ENCODE assay signal across 9 cellular contexts in the genomic region with DNA sequence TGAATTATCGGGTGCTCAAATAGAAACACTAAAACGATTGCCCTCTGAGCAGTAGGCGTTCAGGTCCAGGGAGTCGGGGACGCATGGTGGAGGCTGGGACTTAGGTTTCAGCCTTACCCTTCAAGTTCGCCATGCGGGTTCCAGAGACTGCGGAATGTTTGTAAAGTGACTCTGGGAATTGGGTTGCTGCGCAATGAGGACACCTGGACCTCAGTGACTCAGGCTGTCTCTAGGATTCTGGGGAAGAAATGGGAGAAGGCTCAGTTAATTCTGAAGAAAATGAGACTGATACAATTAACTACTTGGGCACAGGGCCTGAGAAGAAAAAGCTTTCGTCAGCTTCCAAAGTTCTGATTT. TPM values are rescaled to one million over a fixed set of nuclear protein-coding genes. Genes with fewer than 3 reads are reported as not detected.
DNase-seq lines count a peak whose midpoint lies in the region; ATAC-seq, FAIRE-seq and TF ChIP-seq lines count a peak whose summit lies in the region.
"Had no signal": no experiment of that assay in that cellular context is flagged by ENCODE, and none has a peak within 500 bp of the region (broad histone marks: within the 10 kb centered on the region; RNA-seq: fewer than 3 reads in every experiment).

No MANE protein-coding gene starts in this region.

- H3K36me3 Mint-ChIP-seq in HFFc6 (ENCODE audit: low read depth): no peaks in the 10 kb centered on the region; the same call in 1 of the 2 replicates

- H3K4me3 ChIP-seq in A549: peak overlapping the region; percentile 69
- H3K4me3 ChIP-seq in bronchial epithelial cell (ENCODE audit: low read depth, low read length): peak overlapping the region; percentile 85
- H3K4me3 ChIP-seq in mesendoderm (ENCODE audit: low read length): no peak overlapping the region

- H2BK5ac ChIP-seq in mesendoderm (ENCODE audit: low read length): no peak overlapping the region

- H2AK5ac ChIP-seq in mesendoderm (ENCODE audit: low read length): no peak overlapping the region

- H2BK120ac ChIP-seq in mesendoderm (ENCODE audit: low read depth, low read length): no peak overlapping the region

- H3K9me3 ChIP-seq in A549: no peaks in the 10 kb centered on the region

- H3K18ac ChIP-seq in mesendoderm (ENCODE audit: low read length): no peak overlapping the region

- no peak for TF ChIP-seq EP300 in A549 (IDR thresholded peaks at IDR 0.05)

- no peak overlapping the region for H4K8ac ChIP-seq in mesendoderm (ENCODE audit: low read depth, low read length)

- H3K4me2 ChIP-seq in A549 (peak overlapping the region; percentile 68), mesendoderm (ENCODE audit: low read length) (peak overlapping the region; percentile 84)

- TF ChIP-seq RAD21 in A549 (conservative IDR thresholded peaks at IDR 0.05 in 1 of 2, IDR thresholded peaks at IDR 0.05 in 1 of 2): no peak

- H3K27ac Mint-ChIP-seq in HFFc6: peak overlapping the region; percentile 88

- no peak overlapping the region for H3K9ac ChIP-seq in mesendoderm (ENCODE audit: low read length)

- TF ChIP-seq CTCF in A549 (IDR thresholded peaks at IDR 0.05) (no peak), HFFc6 (IDR thresholded peaks at IDR 0.05) (no peak), bronchial epithelial cell (IDR thresholded peaks at IDR 0.05; ENCODE audit: insufficient read depth, low read length, severe bottlenecking) (no peak)

- no peak overlapping the region for H3K4ac ChIP-seq in mesendoderm (ENCODE audit: low read depth, low read length)

- H3K56ac ChIP-seq in mesendoderm (ENCODE audit: low read length): no peak overlapping the region

- peaks cover 64% of the 10 kb centered on the region for H3K4me1 Mint-ChIP-seq in HFFc6 (ENCODE audit: low read depth)

- no peaks in the 10 kb centered on the region for H3K79me1 ChIP-seq in mesendoderm (ENCODE audit: low read length)

- H3K36me3 ChIP-seq in bronchial epithelial cell (ENCODE audit: control insufficient read depth, insufficient read depth, low read length) (peaks cover 12% of the 10 kb centered on the region), mesendoderm (ENCODE audit: control insufficient read depth, insufficient read depth, low read length) (no peaks in the 10 kb centered on the region)

- DNase-seq in A549 (ENCODE audit: low read depth in 1 of 2, low spot score in 1 of 2) (peak; percentile 51 to 54), HFFc6 (peak; percentile 23), bronchial epithelial cell (ENCODE audit: low read depth) (peak; percentile 75), mesendoderm (peak; percentile 60), HK-2 (ENCODE audit: unreplicated experiment) (no peak)
- DNase-seq: cerebellar nuclear complex had no signal

- 29% methylated on average over 10 of the region's 10 CpGs for WGBS in A549 (ENCODE audit: missing lambda C conversion rate)
- no CpG with 5 or more reads among the region's 10 CpGs for WGBS in mesendoderm (ENCODE audit: extremely low coverage, insufficient coverage, low lambda C conversion rate)

- TF ChIP-seq POLR2A in A549 (IDR thresholded peaks at IDR 0.05; ENCODE audit: low read length): no peak

- peaks cover 3% of the 10 kb centered on the region; the same call in 1 of the 2 replicates for H3K27me3 Mint-ChIP-seq in HFFc6 (ENCODE audit: insufficient read depth)

- H4K5ac ChIP-seq in mesendoderm (ENCODE audit: low read length): no peak overlapping the region

- H3K23ac ChIP-seq in mesendoderm (ENCODE audit: low read length): no peak overlapping the region

- H3K4me1 ChIP-seq in A549 (peaks cover 19% of the 10 kb centered on the region), mesendoderm (ENCODE audit: control insufficient read depth, low read depth, low read length) (no peaks in the 10 kb centered on the region)

- ATAC-seq in A549 (peak; percentile 25 to 32), GM21447 (IDR thresholded peaks at IDR 0.05; ENCODE audit: unreplicated experiment) (no peak), GM19324 (IDR thresholded peaks at IDR 0.05; ENCODE audit: low FRiP score, unreplicated experiment) (no peak), GM21381 (IDR thresholded peaks at IDR 0.05; ENCODE audit: unreplicated experiment) (no peak)

- POLR2A ChIA-PET in A549 (lab: Yijun Ruan, JAX): interaction anchor here (0.6 to 3.6 kb wide), 9 partner anchors 9 to 136 kb away, joined by 3 to 63 read pairs (median 3); a partner anchor contains a TSS

- peak overlapping the region; percentile 76 to 93 for H3K27ac ChIP-seq in A549
- no peak overlapping the region for H3K27ac ChIP-seq in mesendoderm (ENCODE audit: low read depth, low read length)

- no peaks in the 10 kb centered on the region for H3K79me2 ChIP-seq in mesendoderm (ENCODE audit: control insufficient read depth, insufficient read depth, low read length)

- H3K27me3 ChIP-seq in bronchial epithelial cell (ENCODE audit: control insufficient read depth, insufficient read depth, low read length) (no peaks in the 10 kb centered on the region), mesendoderm (ENCODE audit: insufficient read depth, low read length, poor library complexity) (no peaks in the 10 kb centered on the region)

- H2BK15ac ChIP-seq in mesendoderm (replicated peaks; ENCODE audit: low read depth): no peak overlapping the region

- FAIRE-seq in A549 (lab: Jason Lieb, UNC) (no peak), bronchial epithelial cell (lab: Jason Lieb, UNC) (no peak)

- no peaks in the 10 kb centered on the region for H3K9me3 Mint-ChIP-seq in HFFc6

- CTCF ChIA-PET in A549 (lab: Yijun Ruan, JAX): interaction anchor here (1.2 to 2.9 kb wide), 7 partner anchors 9 to 79 kb away, joined by 3 to 22 read pairs (median 4); a partner anchor contains a TSS

- H3K4me3 Mint-ChIP-seq in HFFc6: peak overlapping the region; percentile 93

TF ChIP-seq in A549, 52 proteins besides CTCF, POLR2A, EP300 and RAD21:
- TF ChIP-seq SMC3 (IDR thresholded peaks at IDR 0.05): no peak
- no peak for TF ChIP-seq MAFK (IDR thresholded peaks at IDR 0.05; ENCODE audit: partially characterized antibody)
- TF ChIP-seq, protein P1, sequence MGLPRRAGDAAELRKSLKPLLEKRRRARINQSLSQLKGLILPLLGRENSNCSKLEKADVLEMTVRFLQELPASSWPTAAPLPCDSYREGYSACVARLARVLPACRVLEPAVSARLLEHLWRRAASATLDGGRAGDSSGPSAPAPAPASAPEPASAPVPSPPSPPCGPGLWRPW (IDR thresholded peaks at IDR 0.05): no peak
- TF ChIP-seq JUNB (IDR thresholded peaks at IDR 0.05): no peak
- TF ChIP-seq, protein P2, sequence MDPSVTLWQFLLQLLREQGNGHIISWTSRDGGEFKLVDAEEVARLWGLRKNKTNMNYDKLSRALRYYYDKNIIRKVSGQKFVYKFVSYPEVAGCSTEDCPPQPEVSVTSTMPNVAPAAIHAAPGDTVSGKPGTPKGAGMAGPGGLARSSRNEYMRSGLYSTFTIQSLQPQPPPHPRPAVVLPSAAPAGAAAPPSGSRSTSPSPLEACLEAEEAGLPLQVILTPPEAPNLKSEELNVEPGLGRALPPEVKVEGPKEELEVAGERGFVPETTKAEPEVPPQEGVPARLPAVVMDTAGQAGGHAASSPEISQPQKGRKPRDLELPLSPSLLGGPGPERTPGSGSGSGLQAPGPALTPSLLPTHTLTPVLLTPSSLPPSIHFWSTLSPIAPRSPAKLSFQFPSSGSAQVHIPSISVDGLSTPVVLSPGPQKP (IDR thresholded peaks at IDR 0.05; ENCODE audit: low read depth, low read length): no peak
- TF ChIP-seq, protein P3, sequence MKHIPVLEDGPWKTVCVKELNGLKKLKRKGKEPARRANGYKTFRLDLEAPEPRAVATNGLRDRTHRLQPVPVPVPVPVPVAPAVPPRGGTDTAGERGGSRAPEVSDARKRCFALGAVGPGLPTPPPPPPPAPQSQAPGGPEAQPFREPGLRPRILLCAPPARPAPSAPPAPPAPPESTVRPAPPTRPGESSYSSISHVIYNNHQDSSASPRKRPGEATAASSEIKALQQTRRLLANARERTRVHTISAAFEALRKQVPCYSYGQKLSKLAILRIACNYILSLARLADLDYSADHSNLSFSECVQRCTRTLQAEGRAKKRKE (CRISPR knock-in tag; IDR thresholded peaks at IDR 0.05; ENCODE audit: low read depth): no peak
- no peak for TF ChIP-seq HOXA7 (CRISPR knock-in tag; IDR thresholded peaks at IDR 0.05)
- TF ChIP-seq RCOR1 (IDR thresholded peaks at IDR 0.05; ENCODE audit: low read depth, low read length): no peak
- TF ChIP-seq EHMT2 (IDR thresholded peaks at IDR 0.05; ENCODE audit: low read depth): no peak
- no peak for TF ChIP-seq FOSL2 (IDR thresholded peaks at IDR 0.05)
- TF ChIP-seq FOSL2 (CRISPR knock-in tag; IDR thresholded peaks at IDR 0.05): no peak
- TF ChIP-seq CBX2 (IDR thresholded peaks at IDR 0.05; ENCODE audit: borderline replicate concordance, low read depth): no peak
- no peak for TF ChIP-seq TP53 (CRISPR knock-in tag; IDR thresholded peaks at IDR 0.05)

RNA-seq across cellular contexts. Expression of a gene that starts 1.1 kb away (rescaled TPM):
- polyA plus RNA-seq in A549 (2011; rRNA removed): 53.6 and 61.0 TPM in 2 replicates
- polyA plus RNA-seq in A549 (2012; cell fraction: cytosol; rRNA removed): 40.9 and 52.4 TPM in 2 replicates
- polyA plus RNA-seq in A549 (2012; cell fraction: nucleus; rRNA removed): 64.0 and 70.6 TPM in 2 replicates
- 57.2 to 65.6 TPM (median 60.2 TPM) in 3 replicates for polyA plus RNA-seq in A549 (2017; fragmentation: RNase III; extraction: RNeasy Plus Mini Kit Qiagen cat#74134 plus additional on column Dnase treatment)
- 21.6 and 22.6 TPM in 2 replicates for polyA minus RNA-seq in A549 (2011; rRNA and poly(A)+ RNA removed)
- 10 to 100 TPM; 70.1 to 83.0 (median 74.7) TPM for total RNA-seq in HFFc6 (2021; fragmentation: NEBNext Ultra II Directional; extraction: Animal tissue kit (Norgen Biotek cat#: 25700))
- total RNA-seq in bronchial epithelial cell: 198 and 253 TPM in 2 replicates
- polyA plus RNA-seq in mesendoderm (2013, experiment 1 of 2): 9.2 TPM
- 9.7 TPM for polyA plus RNA-seq in mesendoderm (2013, experiment 2 of 2)

Comparison
In these comparisons a context has a peak if more than half of its experiments do, and no peak if none do; other contexts are left out.
1. ATAC-seq: peak in A549 (2 of 2); none in GM21447 (single experiment), GM19324 (single experiment) and GM21381 (single experiment).